ENCODE assay signal across 1 cellular context in genomic region chr2:239811001-239811798, GRCh38.
TF ChIP-seq lines count a peak whose summit lies in the region.

No MANE protein-coding gene starts in this region.

TF ChIP-seq in HepG2, 621 proteins besides CTCF, POLR2A, EP300 and RAD21 (continued from another document):
- TF ChIP-seq, protein P1, sequence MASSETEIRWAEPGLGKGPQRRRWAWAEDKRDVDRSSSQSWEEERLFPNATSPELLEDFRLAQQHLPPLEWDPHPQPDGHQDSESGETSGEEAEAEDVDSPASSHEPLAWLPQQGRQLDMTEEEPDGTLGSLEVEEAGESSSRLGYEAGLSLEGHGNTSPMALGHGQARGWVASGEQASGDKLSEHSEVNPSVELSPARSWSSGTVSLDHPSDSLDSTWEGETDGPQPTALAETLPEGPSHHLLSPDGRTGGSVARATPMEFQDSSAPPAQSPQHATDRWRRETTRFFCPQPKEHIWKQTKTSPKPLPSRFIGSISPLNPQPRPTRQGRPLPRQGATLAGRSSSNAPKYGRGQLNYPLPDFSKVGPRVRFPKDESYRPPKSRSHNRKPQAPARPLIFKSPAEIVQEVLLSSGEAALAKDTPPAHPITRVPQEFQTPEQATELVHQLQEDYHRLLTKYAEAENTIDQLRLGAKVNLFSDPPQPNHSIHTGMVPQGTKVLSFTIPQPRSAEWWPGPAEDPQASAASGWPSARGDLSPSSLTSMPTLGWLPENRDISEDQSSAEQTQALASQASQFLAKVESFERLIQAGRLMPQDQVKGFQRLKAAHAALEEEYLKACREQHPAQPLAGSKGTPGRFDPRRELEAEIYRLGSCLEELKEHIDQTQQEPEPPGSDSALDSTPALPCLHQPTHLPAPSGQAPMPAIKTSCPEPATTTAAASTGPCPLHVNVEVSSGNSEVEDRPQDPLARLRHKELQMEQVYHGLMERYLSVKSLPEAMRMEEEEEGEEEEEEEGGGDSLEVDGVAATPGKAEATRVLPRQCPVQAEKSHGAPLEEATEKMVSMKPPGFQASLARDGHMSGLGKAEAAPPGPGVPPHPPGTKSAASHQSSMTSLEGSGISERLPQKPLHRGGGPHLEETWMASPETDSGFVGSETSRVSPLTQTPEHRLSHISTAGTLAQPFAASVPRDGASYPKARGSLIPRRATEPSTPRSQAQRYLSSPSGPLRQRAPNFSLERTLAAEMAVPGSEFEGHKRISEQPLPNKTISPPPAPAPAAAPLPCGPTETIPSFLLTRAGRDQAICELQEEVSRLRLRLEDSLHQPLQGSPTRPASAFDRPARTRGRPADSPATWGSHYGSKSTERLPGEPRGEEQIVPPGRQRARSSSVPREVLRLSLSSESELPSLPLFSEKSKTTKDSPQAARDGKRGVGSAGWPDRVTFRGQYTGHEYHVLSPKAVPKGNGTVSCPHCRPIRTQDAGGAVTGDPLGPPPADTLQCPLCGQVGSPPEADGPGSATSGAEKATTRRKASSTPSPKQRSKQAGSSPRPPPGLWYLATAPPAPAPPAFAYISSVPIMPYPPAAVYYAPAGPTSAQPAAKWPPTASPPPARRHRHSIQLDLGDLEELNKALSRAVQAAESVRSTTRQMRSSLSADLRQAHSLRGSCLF (CRISPR knock-in tag; IDR thresholded peaks at IDR 0.05; ENCODE audit: borderline replicate concordance), result no peak
- no peak for TF ChIP-seq ZMAT3 (CRISPR knock-in tag; conservative IDR thresholded peaks at IDR 0.05)
- no peak for TF ChIP-seq PRMT3 (CRISPR knock-in tag; IDR thresholded peaks at IDR 0.05; ENCODE audit: borderline replicate concordance, low read depth)
- TF ChIP-seq SNAI1 (CRISPR knock-in tag; IDR thresholded peaks at IDR 0.05; ENCODE audit: borderline replicate concordance), result no peak
- TF ChIP-seq ZNF256 (CRISPR knock-in tag; conservative IDR thresholded peaks at IDR 0.05), result no peak
- TF ChIP-seq ZNF777 (CRISPR knock-in tag; IDR thresholded peaks at IDR 0.05), result no peak
- TF ChIP-seq ZNF660 (CRISPR knock-in tag; IDR thresholded peaks at IDR 0.05; ENCODE audit: borderline replicate concordance, low read depth), result no peak
